In genomic region chr19:38726761-38727301, GRCh38 we compare ENCODE assay signal across 15 cellular contexts. TPM values are rescaled to one million over a fixed set of nuclear protein-coding genes. Genes with fewer than 3 reads are reported as not detected.
DNase-seq lines count a peak whose midpoint lies in the region; ATAC-seq, FAIRE-seq and TF ChIP-seq lines count a peak whose summit lies in the region.
"Had no signal": no experiment of that assay in that cellular context is flagged by ENCODE, and none has a peak within 500 bp of the region (broad histone marks: within the 10 kb centered on the region; RNA-seq: fewer than 3 reads in every experiment).

No MANE protein-coding gene starts in this region.

- H3K36me3 ChIP-seq in kidney (ENCODE audit: control insufficient read depth in 1 of 2, insufficient read depth in 2 of 2, low read length in 2 of 2) (peaks cover 35 to 62% of the 10 kb centered on the region in 2 donors), left lung (peaks cover 2 to 98% of the 10 kb centered on the region in 2 donors)

- peak overlapping the region in 1 of 2 donors; percentile 29 for H3K9ac ChIP-seq in kidney (ENCODE audit: low read length in 2 of 2)

- no peak overlapping the region for H3K4me3 Mint-ChIP-seq in activated CD4-positive, alpha-beta T cell treated with anti-CD3 and anti-CD28 coated beads, Interleukin-2, amount 10 ng/mL, durations not matched to agents 7 days and 5 days
- H3K4me3 Mint-ChIP-seq in activated T-helper 1 cell treated with anti-CD3 and anti-CD28 coated beads, Interleukin-12 subunit alpha, Interleukin-12 subunit beta, Interleukin-2, Interleukin-4 antibody, amounts not matched to agents 30 ng/mL and 10 ng/mL and 1 ng/mL, durations not matched to agents 14 hours and 24 hours and 36 hours, result no peak overlapping the region
- H3K4me3 Mint-ChIP-seq: dendritic cell treated with granulocyte-macrophage colony-stimulating factor and Interleukin-4, amounts not matched to agents 40 ng/mL and 50 ng/mL, for 4 days had no signal

- no peaks in the 10 kb centered on the region for H3K27me3 ChIP-seq in left lung

- no peak for FAIRE-seq in kidney (lab: Jason Lieb, UNC)

- H3K27ac ChIP-seq in kidney (ENCODE audit: low read depth in 2 of 2, low read length in 2 of 2), result peak overlapping the region; percentile 26 to 71
- H3K27ac ChIP-seq in left lung, result peak overlapping the region in 1 of 2 donors; percentile 45

- H3K27ac Mint-ChIP-seq in activated CD4-positive, alpha-beta T cell treated with anti-CD3 and anti-CD28 coated beads, Interleukin-2, amount 10 ng/mL, durations not matched to agents 7 days and 5 days, result no peak overlapping the region
- H3K27ac Mint-ChIP-seq in activated T-helper 1 cell treated with anti-CD3 and anti-CD28 coated beads, Interleukin-12 subunit alpha, Interleukin-12 subunit beta, Interleukin-2, Interleukin-4 antibody, amounts not matched to agents 30 ng/mL and 10 ng/mL and 1 ng/mL, durations not matched to agents 14 hours and 24 hours and 36 hours, result peak overlapping the region; percentile 56
- H3K27ac Mint-ChIP-seq: dendritic cell treated with granulocyte-macrophage colony-stimulating factor and Interleukin-4, amounts not matched to agents 40 ng/mL and 50 ng/mL, for 4 days had no signal

- TF ChIP-seq CTCF in kidney (IDR thresholded peaks at IDR 0.05; ENCODE audit: borderline replicate concordance, extremely low read depth, insufficient read depth) (no peak), left lung (IDR thresholded peaks at IDR 0.05) (no peak)

- no peaks in the 10 kb centered on the region for H3K27me3 Mint-ChIP-seq in activated CD4-positive, alpha-beta T cell treated with anti-CD3 and anti-CD28 coated beads, Interleukin-2, amount 10 ng/mL, durations not matched to agents 7 days and 5 days
- no peaks in the 10 kb centered on the region for H3K27me3 Mint-ChIP-seq in activated T-helper 1 cell treated with anti-CD3 and anti-CD28 coated beads, Interleukin-12 subunit alpha, Interleukin-12 subunit beta, Interleukin-2, Interleukin-4 antibody, amounts not matched to agents 30 ng/mL and 10 ng/mL and 1 ng/mL, durations not matched to agents 14 hours and 24 hours and 36 hours (ENCODE audit: insufficient read depth)
- H3K27me3 Mint-ChIP-seq: dendritic cell treated with granulocyte-macrophage colony-stimulating factor and Interleukin-4, amounts not matched to agents 40 ng/mL and 50 ng/mL, for 4 days had no signal

- H3K9me3 Mint-ChIP-seq in activated CD4-positive, alpha-beta T cell treated with anti-CD3 and anti-CD28 coated beads, Interleukin-2, amount 10 ng/mL, durations not matched to agents 7 days and 5 days, result no peaks in the 10 kb centered on the region
- no peaks in the 10 kb centered on the region for H3K9me3 Mint-ChIP-seq in activated T-helper 1 cell treated with anti-CD3 and anti-CD28 coated beads, Interleukin-12 subunit alpha, Interleukin-12 subunit beta, Interleukin-2, Interleukin-4 antibody, amounts not matched to agents 30 ng/mL and 10 ng/mL and 1 ng/mL, durations not matched to agents 14 hours and 24 hours and 36 hours
- H3K9me3 Mint-ChIP-seq: activated naive CD4-positive, alpha-beta T cell treated with anti-CD3 and anti-CD28 coated beads, Interleukin-2, amount 50 U/mL, for 72 hours; dendritic cell treated with granulocyte-macrophage colony-stimulating factor and Interleukin-4, amounts not matched to agents 40 ng/mL and 50 ng/mL, for 4 days had no signal

- DNase-seq in activated CD4-positive, alpha-beta T cell treated with anti-CD3 and anti-CD28 coated beads for 48 hours, result peak; percentile 11
- no peak for DNase-seq in activated CD4-positive, alpha-beta T cell treated with anti-CD3 and anti-CD28 coated beads, Interleukin-2, amount 10 ng/mL, durations not matched to agents 7 days and 5 days
- no peak for DNase-seq in activated T-helper 1 cell treated with anti-CD3 and anti-CD28 coated beads, Interleukin-12 subunit alpha, Interleukin-12 subunit beta, Interleukin-2, Interleukin-4 antibody, amounts not matched to agents 30 ng/mL and 10 ng/mL and 1 ng/mL, durations not matched to agents 14 hours and 24 hours and 36 hours (ENCODE audit: low spot score)
- DNase-seq in kidney (peak; percentile 78), left lung (no peak), dedifferentiated amniotic fluid mesenchymal stem cell (ENCODE audit: extremely low spot score) (no peak)
- peak; percentile 40 for DNase-seq in stimulated activated CD8-positive, alpha-beta memory T cell treated with anti-CD3 and anti-CD28 coated beads, Interleukin-4, amount 100 ng/mL, for 48 hours
- DNase-seq: activated CD4-positive, CD25-positive, alpha-beta regulatory T cell treated with anti-CD3 and anti-CD28 coated beads, Interleukin-2, amount 50 U/mL, for 72 hours; NCI-H1048; OCI-M1 had no signal

- peaks cover 24% of the 10 kb centered on the region for H3K36me3 Mint-ChIP-seq in activated CD4-positive, alpha-beta T cell treated with anti-CD3 and anti-CD28 coated beads, Interleukin-2, amount 10 ng/mL, durations not matched to agents 7 days and 5 days (ENCODE audit: low read depth)
- H3K36me3 Mint-ChIP-seq in activated T-helper 1 cell treated with anti-CD3 and anti-CD28 coated beads, Interleukin-12 subunit alpha, Interleukin-12 subunit beta, Interleukin-2, Interleukin-4 antibody, amounts not matched to agents 30 ng/mL and 10 ng/mL and 1 ng/mL, durations not matched to agents 14 hours and 24 hours and 36 hours (ENCODE audit: low read depth), result peaks cover 28% of the 10 kb centered on the region
- H3K36me3 Mint-ChIP-seq: activated naive CD4-positive, alpha-beta T cell treated with anti-CD3 and anti-CD28 coated beads, Interleukin-2, amount 50 U/mL, for 72 hours had no signal

- H3K4me3 ChIP-seq in kidney (ENCODE audit: low read length in 2 of 2) (no peak overlapping the region), left lung (no peak overlapping the region)

- CTCF ChIA-PET in activated CD4-positive, alpha-beta T cell treated with anti-CD3 and anti-CD28 coated beads, Interleukin-2, amount 10 ng/mL, durations not matched to agents 7 days and 5 days (lab: Charles Lee), result interaction anchor here (0.6 to 1.6 kb wide), 2 partner anchors 11 to 193 kb away, joined by 5 to 7 read pairs; no protein-coding TSS in a partner anchor

- intact Hi-C loops in activated T-helper 1 cell treated with anti-CD3 and anti-CD28 coated beads, Interleukin-12 subunit alpha, Interleukin-12 subunit beta, Interleukin-2, Interleukin-4 antibody, amounts not matched to agents 30 ng/mL and 10 ng/mL and 1 ng/mL, durations not matched to agents 14 hours and 24 hours and 36 hours (cut with micrococcal nuclease), result no loop called here
- intact Hi-C loops in kidney (cut with DNase I), result no loop called here
- intact Hi-C loops in left lung (cut with DNase I), result loop anchor here (10.0 kb wide), 2 partner anchors 72 to 92 kb away; no protein-coding TSS in a partner anchor

- POLR2A ChIA-PET in activated CD4-positive, alpha-beta T cell treated with anti-CD3 and anti-CD28 coated beads, Interleukin-2, amount 10 ng/mL, durations not matched to agents 7 days and 5 days (lab: Charles Lee), result no interaction called here

- no peak for ATAC-seq in left lung
- ATAC-seq in HG02763 (IDR thresholded peaks at IDR 0.05; ENCODE audit: unreplicated experiment), result no peak

- H3K9me3 ChIP-seq in kidney (ENCODE audit: control insufficient read depth in 1 of 2, low read length in 2 of 2), result no peaks in the 10 kb centered on the region
- H3K9me3 ChIP-seq in left lung, result no peaks in the 10 kb centered on the region

- H3K4me1 ChIP-seq in kidney (ENCODE audit: control insufficient read depth in 1 of 2, insufficient read depth in 1 of 2, low read depth in 1 of 2, low read length in 2 of 2), result peaks cover 4 to 27% of the 10 kb centered on the region in 2 donors
- peaks cover 0 to 17% of the 10 kb centered on the region in 2 donors for H3K4me1 ChIP-seq in left lung

- peaks cover 9% of the 10 kb centered on the region for H3K4me1 Mint-ChIP-seq in activated CD4-positive, alpha-beta T cell treated with anti-CD3 and anti-CD28 coated beads, Interleukin-2, amount 10 ng/mL, durations not matched to agents 7 days and 5 days
- H3K4me1 Mint-ChIP-seq in activated T-helper 1 cell treated with anti-CD3 and anti-CD28 coated beads, Interleukin-12 subunit alpha, Interleukin-12 subunit beta, Interleukin-2, Interleukin-4 antibody, amounts not matched to agents 30 ng/mL and 10 ng/mL and 1 ng/mL, durations not matched to agents 14 hours and 24 hours and 36 hours (ENCODE audit: low read depth), result peaks cover 17% of the 10 kb centered on the region

RNA-seq across cellular contexts. Expression of gene CAPN12, which starts 17.4 kb away (rescaled TPM):
- total RNA-seq in activated CD4-positive, alpha-beta T cell treated with anti-CD3 and anti-CD28 coated beads, Interleukin-2, amount 10 ng/mL, durations not matched to agents 7 days and 5 days, result 1 to 10 TPM; 3.5 to 3.7 TPM
- total RNA-seq in activated T-helper 1 cell treated with anti-CD3 and anti-CD28 coated beads, Interleukin-12 subunit alpha, Interleukin-12 subunit beta, Interleukin-2, Interleukin-4 antibody, amounts not matched to agents 30 ng/mL and 10 ng/mL and 1 ng/mL, durations not matched to agents 14 hours and 24 hours and 36 hours, result 1.1 and 2.5 TPM in 2 replicates
- total RNA-seq in kidney (31.1 TPM), left lung (1 to 10 TPM; 1.7 to 4.5 TPM)
- polyA plus RNA-seq in kidney (ENCODE audit: insufficient read depth, low read depth, low replicate concordance), result 27.1 TPM

RNA-seq across cellular contexts. Expression of gene LGALS7, which starts 46.5 kb away (rescaled TPM):
- not detected for total RNA-seq in activated CD4-positive, alpha-beta T cell treated with anti-CD3 and anti-CD28 coated beads, Interleukin-2, amount 10 ng/mL, durations not matched to agents 7 days and 5 days
- not detected in 2 replicates for total RNA-seq in activated T-helper 1 cell treated with anti-CD3 and anti-CD28 coated beads, Interleukin-12 subunit alpha, Interleukin-12 subunit beta, Interleukin-2, Interleukin-4 antibody, amounts not matched to agents 30 ng/mL and 10 ng/mL and 1 ng/mL, durations not matched to agents 14 hours and 24 hours and 36 hours
- 1.3 TPM for total RNA-seq in kidney
- not detected for polyA plus RNA-seq in kidney (ENCODE audit: insufficient read depth, low read depth, low replicate concordance)
- total RNA-seq in left lung, result 1 to 10 TPM in 1 of 2 donors, not detected in 1; 1.4 TPM
- total RNA-seq: A673; activated naive CD4-positive, alpha-beta T cell treated with anti-CD3 and anti-CD28 coated beads, Interleukin-2, amount 50 U/mL, for 72 hours; renal cortical epithelial cell had no signal

Comparison
In these comparisons a context has a peak if more than half of its experiments do, and no peak if none do; other contexts are left out.
1. DNase-seq: peak in activated CD4-positive, alpha-beta T cell treated with anti-CD3 and anti-CD28 coated beads for 48 hours (single experiment), kidney (single experiment) and stimulated activated CD8-positive, alpha-beta memory T cell treated with anti-CD3 and anti-CD28 coated beads, Interleukin-4, amount 100 ng/mL, for 48 hours (single experiment); none in activated CD4-positive, alpha-beta T cell treated with anti-CD3 and anti-CD28 coated beads, Interleukin-2, amount 10 ng/mL, durations not matched to agents 7 days and 5 days (single experiment), activated T-helper 1 cell treated with anti-CD3 and anti-CD28 coated beads, Interleukin-12 subunit alpha, Interleukin-12 subunit beta, Interleukin-2, Interleukin-4 antibody, amounts not matched to agents 30 ng/mL and 10 ng/mL and 1 ng/mL, durations not matched to agents 14 hours and 24 hours and 36 hours (single experiment), left lung (0 of 2) and dedifferentiated amniotic fluid mesenchymal stem cell (single experiment).
2. intact Hi-C loops: an anchor here in left lung (10.0 kb wide); none called in activated T-helper 1 cell treated with anti-CD3 and anti-CD28 coated beads, Interleukin-12 subunit alpha, Interleukin-12 subunit beta, Interleukin-2, Interleukin-4 antibody, amounts not matched to agents 30 ng/mL and 10 ng/mL and 1 ng/mL, durations not matched to agents 14 hours and 24 hours and 36 hours and kidney.